15 cellular contexts compared by ENCODE assay signal in the genomic region with DNA sequence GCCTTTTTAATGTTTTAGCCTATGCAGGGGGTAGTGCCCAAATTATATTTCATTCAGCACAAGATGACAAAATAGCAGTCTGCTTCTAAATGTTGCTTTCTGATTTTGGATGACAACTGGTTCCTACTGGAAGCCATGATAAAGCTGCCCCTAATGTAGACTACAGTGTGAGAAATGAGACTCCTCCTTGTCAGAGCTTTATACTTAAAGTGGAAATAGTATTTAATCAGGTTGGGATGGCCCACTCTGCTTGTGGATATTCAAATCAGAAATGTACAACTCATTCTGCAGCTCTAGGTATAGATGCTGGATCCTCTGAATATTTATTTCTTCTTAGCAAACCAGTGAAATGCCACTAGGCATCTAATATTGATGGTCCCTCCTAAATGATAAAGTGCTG.
DNase-seq lines count a peak whose midpoint lies in the region; ATAC-seq, FAIRE-seq and TF ChIP-seq lines count a peak whose summit lies in the region.
"Had no signal": no experiment of that assay in that cellular context is flagged by ENCODE, and none has a peak within 500 bp of the region (broad histone marks: within the 10 kb centered on the region; RNA-seq: fewer than 3 reads in every experiment).

No MANE protein-coding gene starts in this region.

- no peaks in the 10 kb centered on the region for H3F3A ChIP-seq in MM.1S (ENCODE audit: insufficient read depth, low read length)

- H3K79me2 ChIP-seq in HepG2 (ENCODE audit: insufficient read depth, low read length) (no peaks in the 10 kb centered on the region), MM.1S (ENCODE audit: low read length) (no peaks in the 10 kb centered on the region)

- in situ Hi-C loops in HepG2 (cut with HindIII; ENCODE audit: extremely low pct_ligation_motif_present, low pct_unique_long_range_greater_than_20kb) (loop anchor here (10.0 kb wide), 1 partner anchor 420 kb away; no protein-coding TSS in a partner anchor), gastrocnemius medialis (cut with MboI; ENCODE audit: low sequenced_read_pairs in 4 of 4) (loop anchor here in 3 of 4 donors (10.0 to 25.0 kb wide), 2 partner anchors 420 to 427 kb away; no protein-coding TSS in a partner anchor)

- H3K9me2 ChIP-seq in MM.1S (replicated peaks; ENCODE audit: insufficient read depth, low read length) = no peaks in the 10 kb centered on the region

- no peak for TF ChIP-seq EP300 in HepG2 (IDR thresholded peaks at IDR 0.05; ENCODE audit: low read depth in 2 of 2, low read length in 2 of 2)
- TF ChIP-seq EP300 in HepG2 (CRISPR knock-in tag; IDR thresholded peaks at IDR 0.05; ENCODE audit: borderline replicate concordance) = no peak

- peak; percentile 51 for ATAC-seq in HepG2
- no peak for ATAC-seq in gastrocnemius medialis

- H3K4me3 ChIP-seq in HepG2 (replicated peaks in 1 of 3; ENCODE audit: insufficient read depth in 1 of 3, low read depth in 2 of 3, low read length in 3 of 3) (peak overlapping the region in 1 of 3 experiments; percentile 27; a peak in 1 of 6 replicates), gastrocnemius medialis (no peak overlapping the region), MM.1S (ENCODE audit: low read length) (no peak overlapping the region)
- H3K4me3 ChIP-seq: SJCRH30 had no signal

- intact Hi-C loops in HepG2 (cut with micrococcal nuclease; ENCODE audit: unreplicated experiment) = loop anchor here (2.0 kb wide), 2 partner anchors 30 to 70 kb away; no protein-coding TSS in a partner anchor
- intact Hi-C loops in gastrocnemius medialis (cut with DNase I; ENCODE audit: low total_unique reads) = loop anchor here (5.0 kb wide), 1 partner anchor 172 kb away; the partner anchor contains the start of gene SOX6

- TSS peak; percentile 95 for BruUV-seq in HepG2 (replicated peaks; lab: Mats Ljungman, UMichigan)

- H3K36me3 Mint-ChIP-seq in HFFc6 (ENCODE audit: low read depth) = no peaks in the 10 kb centered on the region
- H3K36me3 Mint-ChIP-seq: CD8-positive, alpha-beta memory T cell had no signal

- POLR2A ChIA-PET in HepG2 (lab: Yijun Ruan, JAX) = interaction anchor here (1.3 to 2.2 kb wide), 3 partner anchors 8 to 70 kb away, joined by 4 to 6 read pairs (median 5); no protein-coding TSS in a partner anchor

- H3K36me3 ChIP-seq in HepG2 (replicated peaks in 1 of 2; ENCODE audit: control insufficient read depth in 1 of 2, insufficient read depth in 2 of 2, low read length in 2 of 2) = no peaks in the 10 kb centered on the region; a peak in 1 of 5 replicates
- H3K36me3 ChIP-seq in gastrocnemius medialis = no peaks in the 10 kb centered on the region
- no peaks in the 10 kb centered on the region for H3K36me3 ChIP-seq in MM.1S (replicated peaks; ENCODE audit: insufficient read depth, low read length)
- H3K36me3 ChIP-seq: SJCRH30 had no signal

- no peak for DNase-seq in HFFc6
- no peak for DNase-seq in HepG2 (ENCODE audit: low spot score)
- no peak for DNase-seq in gastrocnemius medialis
- no peak for DNase-seq in MM.1S
- no peak for DNase-seq in cerebellar cortex (ENCODE audit: low spot score)
- DNase-seq in NCI-H345 treated with DMSO at 0.1 percent for 48 hours (lab: John Stamatoyannopoulos, UW; ENCODE audit: unreplicated experiment) = no peak
- DNase-seq in GOT3 (lab: John Stamatoyannopoulos, UW) = no peak
- DNase-seq: C1 segment of cervical spinal cord; CD8-positive, alpha-beta memory T cell; SW 1271 had no signal

- H3K27ac Mint-ChIP-seq in HFFc6 = peak overlapping the region; percentile 75; the same call in 1 of the 2 replicates
- H3K27ac Mint-ChIP-seq: CD8-positive, alpha-beta memory T cell had no signal

- H3K4me1 Mint-ChIP-seq in HFFc6 (ENCODE audit: low read depth) = peaks cover 27% of the 10 kb centered on the region; the same call in 1 of the 2 replicates
- H3K4me1 Mint-ChIP-seq: CD8-positive, alpha-beta memory T cell had no signal

- H3K9me3 ChIP-seq in HepG2 (ENCODE audit: low read length) (no peaks in the 10 kb centered on the region), gastrocnemius medialis (no peaks in the 10 kb centered on the region), MM.1S (replicated peaks; ENCODE audit: insufficient read depth, low read length) (no peaks in the 10 kb centered on the region)
- H3K9me3 ChIP-seq: SJCRH30 had no signal

- H4K20me1 ChIP-seq in HepG2 (ENCODE audit: insufficient read depth, low read length) (no peaks in the 10 kb centered on the region), MM.1S (ENCODE audit: insufficient read depth, low read length) (no peaks in the 10 kb centered on the region)

- peak overlapping the region; percentile 50 for H3K4me2 ChIP-seq in HepG2 (ENCODE audit: low read depth, low read length)
- no peak overlapping the region for H3K4me2 ChIP-seq in MM.1S (ENCODE audit: low read depth, low read length)

- peak overlapping the region; percentile 53 for H3K27ac ChIP-seq in VCaP
- H3K27ac ChIP-seq in HepG2 (ENCODE audit: extremely low read length, insufficient read depth, low read length) = peak overlapping the region; percentile 70
- H3K27ac ChIP-seq in gastrocnemius medialis = peak overlapping the region; percentile 82 to 87 (median 84)
- no peak overlapping the region for H3K27ac ChIP-seq in MM.1S (ENCODE audit: low read length)
- H3K27ac ChIP-seq: SJCRH30 had no signal

- CTCF ChIA-PET in HepG2 (lab: Yijun Ruan, JAX; ENCODE audit: low intra/inter-chr PET ratio, low total read pairs) = no interaction called here

- H3K9ac ChIP-seq in HepG2 (ENCODE audit: insufficient read depth, low read depth, low read length) (peak overlapping the region; percentile 60), MM.1S (ENCODE audit: low read length) (no peak overlapping the region)

- peaks cover 4% of the 10 kb centered on the region; the same call in 1 of the 2 replicates for H3K9me3 Mint-ChIP-seq in HFFc6

- H3K27me3 ChIP-seq in HepG2 (ENCODE audit: control insufficient read depth in 1 of 2, insufficient read depth in 2 of 2, low read length in 2 of 2) = no peaks in the 10 kb centered on the region
- H3K27me3 ChIP-seq in gastrocnemius medialis = no peaks in the 10 kb centered on the region
- no peaks in the 10 kb centered on the region for H3K27me3 ChIP-seq in MM.1S (replicated peaks; ENCODE audit: insufficient read depth, low read length)
- H3K27me3 ChIP-seq: SJCRH30 had no signal

- no peak for TF ChIP-seq RAD21 in HepG2 (CRISPR knock-in tag; IDR thresholded peaks at IDR 0.05)

- no peak for FAIRE-seq in HepG2 (lab: Jason Lieb, UNC)
- FAIRE-seq: D721Med, GM12891, GM19239 had no signal

- no peak for TF ChIP-seq POLR2A in HepG2 (IDR thresholded peaks at IDR 0.05; ENCODE audit: insufficient read depth in 1 of 2, low read depth in 2 of 2, low read length in 2 of 2)
- TF ChIP-seq POLR2A in gastrocnemius medialis (IDR thresholded peaks at IDR 0.05) = no peak

- H3K4me1 ChIP-seq in HepG2 (ENCODE audit: insufficient read depth, low read length) (peaks cover 45% of the 10 kb centered on the region), gastrocnemius medialis (peaks cover 44 to 45% of the 10 kb centered on the region in 2 donors), MM.1S (ENCODE audit: low read length) (no peaks in the 10 kb centered on the region)
- H3K4me1 ChIP-seq: SJCRH30 had no signal

- no peak overlapping the region for H2AFZ ChIP-seq in HepG2 (ENCODE audit: low read length)
- no peak overlapping the region for H2AFZ ChIP-seq in MM.1S (ENCODE audit: low read length)

- no peaks in the 10 kb centered on the region for H3K27me3 Mint-ChIP-seq in HFFc6 (ENCODE audit: insufficient read depth)

- H3K4me3 Mint-ChIP-seq in HFFc6 = peak overlapping the region; percentile 16; the same call in 1 of the 2 replicates
- H3K4me3 Mint-ChIP-seq: CD8-positive, alpha-beta memory T cell had no signal

- no peak for TF ChIP-seq CTCF in HFFc6 (IDR thresholded peaks at IDR 0.05)
- TF ChIP-seq CTCF in VCaP (conservative IDR thresholded peaks at IDR 0.05) = no peak
- no peak for TF ChIP-seq CTCF in HepG2 (CRISPR knock-in tag; IDR thresholded peaks at IDR 0.05)
- no peak for TF ChIP-seq CTCF in gastrocnemius medialis (IDR thresholded peaks at IDR 0.05 in 4 of 5, conservative IDR thresholded peaks at IDR 0.05 in 1 of 5)
- TF ChIP-seq CTCF in MM.1S (IDR thresholded peaks at IDR 0.05; ENCODE audit: low read length) = no peak

TF ChIP-seq in HepG2, 621 proteins besides CTCF, POLR2A, EP300 and RAD21:
- TF ChIP-seq, protein P1, sequence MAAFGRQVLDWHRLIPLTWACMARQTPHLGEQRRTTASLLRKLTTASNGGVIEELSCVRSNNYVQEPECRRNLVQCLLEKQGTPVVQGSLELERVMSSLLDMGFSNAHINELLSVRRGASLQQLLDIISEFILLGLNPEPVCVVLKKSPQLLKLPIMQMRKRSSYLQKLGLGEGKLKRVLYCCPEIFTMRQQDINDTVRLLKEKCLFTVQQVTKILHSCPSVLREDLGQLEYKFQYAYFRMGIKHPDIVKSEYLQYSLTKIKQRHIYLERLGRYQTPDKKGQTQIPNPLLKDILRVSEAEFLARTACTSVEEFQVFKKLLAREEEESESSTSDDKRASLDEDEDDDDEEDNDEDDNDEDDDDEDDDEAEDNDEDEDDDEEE (CRISPR knock-in tag; IDR thresholded peaks at IDR 0.05) = 0 out of 2 replicates have a peak, but pooled peaks have one; percentile 49
- TF ChIP-seq ASH2L (IDR thresholded peaks at IDR 0.05; ENCODE audit: insufficient read length, low read depth, low read length) (peak; percentile 16), RBFOX2 (IDR thresholded peaks at IDR 0.05; ENCODE audit: low read depth, low read length) (peak; percentile 50; the same call in 1 of the 2 replicates), HMG20B (CRISPR knock-in tag; conservative IDR thresholded peaks at IDR 0.05) (no peak), ZNF546 (CRISPR knock-in tag; conservative IDR thresholded peaks at IDR 0.05) (no peak)
